Comparison of ENCODE assay signal across 8 cellular contexts in the genomic region with DNA sequence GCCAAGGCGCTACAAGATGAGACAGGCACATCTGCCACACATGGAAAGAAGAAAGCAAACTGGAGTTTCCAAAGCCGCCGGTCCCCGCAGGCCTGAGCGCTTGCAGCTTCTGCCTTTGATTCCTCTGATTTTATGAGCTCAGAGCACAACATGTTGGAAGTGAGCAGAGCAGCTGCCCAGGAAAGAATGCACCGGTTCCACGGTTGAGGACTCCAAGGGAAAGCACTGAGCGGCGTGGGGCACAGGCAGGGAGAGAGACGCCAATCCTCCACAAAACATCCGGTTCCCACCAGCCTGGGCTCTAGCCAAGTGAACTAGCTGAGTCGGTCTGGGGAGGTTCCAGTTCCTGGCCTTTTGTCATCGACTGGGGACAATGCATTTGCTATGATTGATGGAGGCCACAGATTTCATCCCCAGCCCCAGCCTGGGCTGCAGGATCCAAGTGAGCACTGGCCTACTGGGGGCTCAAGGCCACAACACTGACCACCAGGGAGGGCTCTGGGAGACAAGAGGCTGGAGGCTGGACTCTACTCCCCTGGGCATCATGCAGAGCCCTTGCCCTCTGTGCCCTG.
DNase-seq lines count a peak whose midpoint lies in the region; ATAC-seq and TF ChIP-seq lines count a peak whose summit lies in the region.

No MANE protein-coding gene starts in this region.

- ATAC-seq in HG03045 (IDR thresholded peaks at IDR 0.05; ENCODE audit: unreplicated experiment), result no peak
- ATAC-seq in HG02852 (IDR thresholded peaks at IDR 0.05; ENCODE audit: unreplicated experiment), result no peak
- no peak for ATAC-seq in GM18502 (IDR thresholded peaks at IDR 0.05; ENCODE audit: poor library complexity, unreplicated experiment)

- 10 to 12% methylated on average over 13 of the region's 13 CpGs for WGBS in lower leg skin, 2 donors

- no peaks in the 10 kb centered on the region for H3K9me3 Mint-ChIP-seq in dendritic cell treated with granulocyte-macrophage colony-stimulating factor and Interleukin-4, amounts not matched to agents 40 ng/mL and 50 ng/mL, for 4 days

- DNase-seq in M059J (ENCODE audit: low read depth) (peak; percentile 94), lower leg skin (ENCODE audit: low spot score in 2 of 2) (peak; percentile 82 to 95), superior temporal gyrus (ENCODE audit: extremely low spot score) (peak; percentile 78)
- no peak for DNase-seq in stimulated activated CD4-positive, alpha-beta T cell treated with anti-CD3 and anti-CD28 coated beads, Interleukin-2, amount 100 ng/mL, for 24 hours

- H3K27ac Mint-ChIP-seq in dendritic cell treated with granulocyte-macrophage colony-stimulating factor and Interleukin-4, amounts not matched to agents 40 ng/mL and 50 ng/mL, for 4 days, result peak overlapping the region; percentile 87

- H3K4me1 Mint-ChIP-seq in dendritic cell treated with granulocyte-macrophage colony-stimulating factor and Interleukin-4, amounts not matched to agents 40 ng/mL and 50 ng/mL, for 4 days (ENCODE audit: low read depth), result peaks cover 70% of the 10 kb centered on the region

- no peak overlapping the region for H3K4me3 ChIP-seq in lower leg skin (ENCODE audit: low read depth, poor library complexity, severe bottlenecking)

- intact Hi-C loops in dendritic cell treated with granulocyte-macrophage colony-stimulating factor and Interleukin-4, amounts not matched to agents 40 ng/mL and 50 ng/mL, for 4 days (cut with micrococcal nuclease), result no loop called here
- intact Hi-C loops in lower leg skin (cut with DNase I; ENCODE audit: low total_unique reads), result no loop called here

- peak overlapping the region; percentile 60 for H3K4me3 Mint-ChIP-seq in dendritic cell treated with granulocyte-macrophage colony-stimulating factor and Interleukin-4, amounts not matched to agents 40 ng/mL and 50 ng/mL, for 4 days

- no peaks in the 10 kb centered on the region for H3K27me3 Mint-ChIP-seq in dendritic cell treated with granulocyte-macrophage colony-stimulating factor and Interleukin-4, amounts not matched to agents 40 ng/mL and 50 ng/mL, for 4 days

- TF ChIP-seq POLR2A in lower leg skin (IDR thresholded peaks at IDR 0.05), result no peak

- no peak for TF ChIP-seq CTCF in lower leg skin (IDR thresholded peaks at IDR 0.05)

- peaks cover 4% of the 10 kb centered on the region for H3K36me3 Mint-ChIP-seq in dendritic cell treated with granulocyte-macrophage colony-stimulating factor and Interleukin-4, amounts not matched to agents 40 ng/mL and 50 ng/mL, for 4 days (ENCODE audit: low read depth)

Comparison
In these comparisons a context has a peak if more than half of its experiments do, and no peak if none do; other contexts are left out.
1. DNase-seq: peak in M059J (single experiment), lower leg skin (2 of 2) and superior temporal gyrus (single experiment); none in stimulated activated CD4-positive, alpha-beta T cell treated with anti-CD3 and anti-CD28 coated beads, Interleukin-2, amount 100 ng/mL, for 24 hours (0 of 2).